ENCODE assay signal across 8 cellular contexts in the genomic region with DNA sequence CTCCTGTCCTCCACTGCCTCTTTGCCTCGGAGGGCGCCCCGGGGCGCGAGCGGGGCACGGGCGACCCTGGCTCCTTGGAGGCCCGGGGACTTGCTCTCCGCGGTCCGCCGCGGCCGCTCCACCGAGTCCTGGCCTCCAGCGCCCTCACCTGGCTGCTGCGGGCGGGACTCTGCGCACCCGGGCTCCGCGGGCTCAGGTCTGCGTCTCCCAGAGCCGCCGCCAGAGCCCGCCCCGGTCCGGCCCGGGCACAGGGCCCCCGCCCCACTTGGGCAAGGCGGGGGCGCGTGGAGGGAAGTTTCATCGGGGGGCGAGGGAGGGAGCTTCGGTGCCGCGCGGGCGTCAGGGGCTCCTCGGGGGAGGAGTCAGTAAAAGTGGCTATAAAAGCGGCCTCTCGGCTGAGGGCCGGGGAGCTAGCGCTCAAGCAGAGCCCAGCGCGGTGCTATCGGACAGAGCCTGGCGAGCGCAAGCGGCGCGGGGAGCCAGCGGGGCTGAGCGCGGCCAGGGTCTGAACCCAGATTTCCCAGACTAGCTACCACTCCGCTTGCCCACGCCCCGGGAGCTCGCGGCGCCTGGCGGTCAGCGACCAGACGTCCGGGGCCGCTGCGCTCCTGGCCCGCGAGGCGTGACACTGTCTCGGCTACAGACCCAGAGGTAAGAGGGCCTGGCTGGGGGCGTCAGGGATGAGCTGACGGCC. TPM values are rescaled to one million over a fixed set of nuclear protein-coding genes. Genes with fewer than 3 reads are reported as not detected.
DNase-seq lines count a peak whose midpoint lies in the region; ATAC-seq and TF ChIP-seq lines count a peak whose summit lies in the region.

TSS of gene CEMIP (plus strand) at position 407 of the 694 bp plus-strand sequence. CDS start 94,510 bp downstream, outside the sequence.

- H3K27me3 Mint-ChIP-seq in activated CD4-positive, alpha-beta memory T cell treated with anti-CD3 and anti-CD28 coated beads for 36 hours = peaks cover 40% of the 10 kb centered on the region

- BruUV-seq in A673 (replicated peaks; lab: Mats Ljungman, UMichigan) = no TSS peak

- CTCF ChIA-PET in A673 (lab: Charles Lee) = interaction anchor here (0.5 to 2.3 kb wide), 6 partner anchors 77 to 224 kb away, joined by 4 to 9 read pairs (median 4); no protein-coding TSS in a partner anchor
- CTCF ChIA-PET in activated CD4-positive, alpha-beta memory T cell treated with anti-CD3 and anti-CD28 coated beads for 36 hours (lab: Charles Lee) = interaction anchor here (0.6 to 6.2 kb wide), 14 partner anchors 14 to 487 kb away, joined by 3 to 80 read pairs (median 6); no protein-coding TSS in a partner anchor

- TF ChIP-seq CTCF in A673 (conservative IDR thresholded peaks at IDR 0.05; ENCODE audit: low read depth, low read length) (peak; percentile 69), GM12875 (IDR thresholded peaks at IDR 0.05; ENCODE audit: borderline replicate concordance, insufficient read depth, low read depth, low read length) (peak; percentile 62)

- H3K27ac Mint-ChIP-seq in activated CD4-positive, alpha-beta memory T cell treated with anti-CD3 and anti-CD28 coated beads for 36 hours = no peak within 1 kb of the TSS

- POLR2A ChIA-PET in A673 (lab: Charles Lee; ENCODE audit: low non-redundant PET) = no interaction called here
- POLR2A ChIA-PET in activated CD4-positive, alpha-beta memory T cell treated with anti-CD3 and anti-CD28 coated beads for 36 hours (lab: Charles Lee) = interaction anchor here (1.0 kb wide), 1 partner anchor 24 kb away, joined by 3 read pairs; no protein-coding TSS in a partner anchor

- intact Hi-C loops in A673 (cut with micrococcal nuclease; ENCODE audit: unreplicated experiment) = loop anchor here (1.0 to 10.0 kb wide), 3 partner anchors 114 to 212 kb away; no protein-coding TSS in a partner anchor
- intact Hi-C loops in activated CD4-positive, alpha-beta memory T cell treated with anti-CD3 and anti-CD28 coated beads for 36 hours (cut with micrococcal nuclease) = loop anchor here (1.0 to 5.0 kb wide), 3 partner anchors 87 to 324 kb away; no protein-coding TSS in a partner anchor

- H3K4me3 Mint-ChIP-seq in activated CD4-positive, alpha-beta memory T cell treated with anti-CD3 and anti-CD28 coated beads for 36 hours = peak within 1 kb of the TSS; percentile 62

- no peak for ATAC-seq in HG03175 (IDR thresholded peaks at IDR 0.05; ENCODE audit: unreplicated experiment)

- no peaks in the 10 kb centered on the region for H3K36me3 Mint-ChIP-seq in activated CD4-positive, alpha-beta memory T cell treated with anti-CD3 and anti-CD28 coated beads for 36 hours

- H3K4me1 ChIP-seq in A673 (ENCODE audit: insufficient read depth, low read length, poor library complexity, severe bottlenecking) = no peaks in the 10 kb centered on the region

- no peaks in the 10 kb centered on the region for H3K9me3 Mint-ChIP-seq in activated CD4-positive, alpha-beta memory T cell treated with anti-CD3 and anti-CD28 coated beads for 36 hours

- peaks cover 24% of the 10 kb centered on the region for H3K4me1 Mint-ChIP-seq in activated CD4-positive, alpha-beta memory T cell treated with anti-CD3 and anti-CD28 coated beads for 36 hours (ENCODE audit: low read depth)

- peaks cover 56% of the 10 kb centered on the region for H3K27me3 ChIP-seq in A673 (replicated peaks; ENCODE audit: insufficient read depth, low read depth, low read length, poor library complexity)

- H3K9me3 ChIP-seq in A673 (ENCODE audit: low read depth, low read length, poor library complexity, severe bottlenecking) = no peaks in the 10 kb centered on the region

- no peak for TF ChIP-seq POLR2A in erythroblast (IDR thresholded peaks at IDR 0.05; ENCODE audit: low read length)

- peak within 1 kb of the TSS; percentile 37 for H3K4me3 ChIP-seq in A673 (ENCODE audit: low read depth, low read length, poor library complexity, severe bottlenecking)
- H3K4me3 ChIP-seq in GM12875 (ENCODE audit: low read depth, low read length) = no peak within 1 kb of the TSS

- H3K36me3 ChIP-seq in A673 (ENCODE audit: insufficient read depth, low read length, poor library complexity, severe bottlenecking) = no peaks in the 10 kb centered on the region

- peak; percentile 69 for DNase-seq in A673 (ENCODE audit: low spot score)
- peak; percentile 60 for DNase-seq in NCI-H2196 treated with DMSO at 0.1 percent for 48 hours (lab: John Stamatoyannopoulos, UW; ENCODE audit: unreplicated experiment)
- peak; percentile 78 for DNase-seq in activated CD4-positive, alpha-beta memory T cell treated with anti-CD3 and anti-CD28 coated beads for 36 hours
- DNase-seq in erythroblast (lab: John Stamatoyannopoulos, UW) = peak; percentile 24 to 36
- peak; percentile 47 for DNase-seq in middle frontal gyrus (ENCODE audit: extremely low spot score, low spot score)
- peak; percentile 47 to 51 for DNase-seq in stimulated activated CD8-positive, alpha-beta memory T cell treated with anti-CD3 and anti-CD28 coated beads, Interleukin-7, amount 100 ng/mL, for 48 hours (ENCODE audit: extremely low read depth in 1 of 2, low read depth in 1 of 2)

- H3K27ac ChIP-seq in A673 (ENCODE audit: low read depth, low read length, poor library complexity, severe bottlenecking) = no peak within 1 kb of the TSS

RNA-seq across cellular contexts. Expression of gene CEMIP, which starts in this region (rescaled TPM):
- total RNA-seq in A673 (2021) = not detected in 2 replicates
- under 1 TPM in 1 of 2 experiments, not detected in 1; 0.07 TPM for total RNA-seq in activated CD4-positive, alpha-beta memory T cell treated with anti-CD3 and anti-CD28 coated beads for 36 hours

Comparison
In these comparisons a context has a peak if more than half of its experiments do, and no peak if none do; other contexts are left out.
1. Peak in DNase-seq and H3K4me3 ChIP-seq in A673; RNA of the gene not detected or under 1 TPM.
2. Peak in DNase-seq in activated CD4-positive, alpha-beta memory T cell treated with anti-CD3 and anti-CD28 coated beads for 36 hours; RNA of the gene not detected or under 1 TPM.